In the genomic region with DNA sequence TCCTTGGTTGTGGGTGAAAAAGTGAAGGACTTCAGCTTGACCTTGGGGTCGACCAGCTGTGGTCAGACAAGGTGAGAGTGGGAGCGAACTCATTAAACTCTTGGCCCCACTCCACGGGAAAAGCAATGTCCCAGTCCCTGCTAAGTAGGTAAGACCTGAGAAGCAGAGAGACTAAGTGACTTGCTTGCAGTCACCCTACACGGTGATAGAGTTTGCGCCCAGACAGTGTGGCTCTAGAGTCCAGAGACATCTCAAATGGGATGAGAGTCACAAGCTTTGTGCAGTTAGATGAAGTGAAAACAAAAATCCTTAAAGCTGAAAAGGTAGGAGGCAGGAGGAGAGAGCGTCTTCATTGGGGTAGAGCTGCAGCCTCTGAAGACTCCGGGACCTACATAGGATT, we compare ENCODE assay signal across 14 cellular contexts.
"Had no signal": no experiment of that assay in that cellular context is flagged by ENCODE, and none has a peak within 500 bp of the region (broad histone marks: within the 10 kb centered on the region; RNA-seq: fewer than 3 reads in every experiment).

No MANE protein-coding gene starts in this region.

- H3K4me2 ChIP-seq: KMS-11, SK-N-SH had no signal

- H3K36me3 Mint-ChIP-seq: IgD-negative memory B cell had no signal

- H3K27ac ChIP-seq: KMS-11, RWPE1 had no signal

- ATAC-seq: K562 had no signal

- DNase-seq: MM.1S, NCI-H1436 treated with DMSO at 0.1 percent for 48 hours, NCI-H1694, NCI-H187 treated with DMSO at 0.1 percent for 48 hours, NCI-H2107, NCI-H526 treated with DMSO at 0.1 percent for 48 hours, NCI-H748 treated with DMSO at 0.1 percent for 48 hours, SHP77, SK-N-SH, SW 1271 had no signal

- H3K9ac ChIP-seq: KMS-11, SK-N-SH had no signal

- H3K4me3 ChIP-seq: K562 had no signal

- H3K9me3 ChIP-seq: SK-N-SH had no signal

- H3K27ac Mint-ChIP-seq: IgD-negative memory B cell had no signal
